In the genomic region with DNA sequence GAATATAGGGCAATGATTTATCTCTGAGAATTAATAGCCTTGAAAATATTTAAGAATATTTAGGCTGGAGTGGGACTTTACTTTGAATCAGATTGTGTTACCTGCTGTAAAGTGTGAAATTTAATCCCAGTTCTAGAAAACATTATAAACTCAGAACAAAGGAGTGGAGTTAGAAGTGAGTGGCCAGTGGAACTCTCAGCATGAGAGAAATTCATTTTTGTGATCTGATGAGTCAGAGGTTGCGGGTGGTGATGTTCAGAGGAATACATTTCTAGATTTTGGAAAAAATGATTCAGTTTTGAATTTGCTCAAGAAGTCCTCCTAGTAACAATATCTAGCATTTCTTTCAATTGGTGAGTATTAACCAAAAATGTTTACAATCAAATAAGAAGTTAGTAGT, we compare ENCODE assay signal across 13 cellular contexts.
DNase-seq lines count a peak whose midpoint lies in the region; ATAC-seq and TF ChIP-seq lines count a peak whose summit lies in the region.
"Had no signal": no experiment of that assay in that cellular context is flagged by ENCODE, and none has a peak within 500 bp of the region (broad histone marks: within the 10 kb centered on the region; RNA-seq: fewer than 3 reads in every experiment).

No MANE protein-coding gene starts in this region.

- no peaks in the 10 kb centered on the region for H3K27me3 ChIP-seq in heart left ventricle
- H3K27me3 ChIP-seq: BLaER1 treated with 17β-estradiol and CSF1 and Interleukin-3, amounts not matched to agents 10 nM and 100 nM; heart right ventricle had no signal

- H3K27ac ChIP-seq in heart left ventricle, result no peak overlapping the region
- H3K27ac ChIP-seq: BLaER1 treated with 17β-estradiol and CSF1 and Interleukin-3, amounts not matched to agents 10 nM and 100 nM; heart right ventricle had no signal

- 85 to 94% (median 90%) methylated on average over 1 of the region's 1 CpG for WGBS in heart left ventricle, 4 donors

- no peak for TF ChIP-seq POLR2A in heart left ventricle (IDR thresholded peaks at IDR 0.05)

- H3K36me3 ChIP-seq in heart left ventricle, result no peaks in the 10 kb centered on the region
- H3K36me3 ChIP-seq: BLaER1 treated with 17β-estradiol and CSF1 and Interleukin-3, amounts not matched to agents 10 nM and 100 nM; heart right ventricle had no signal

- ATAC-seq in esophagus mucosa (no peak), heart left ventricle (no peak)

- no peaks in the 10 kb centered on the region for H3K9me3 ChIP-seq in heart left ventricle
- H3K9me3 ChIP-seq: BLaER1 treated with 17β-estradiol and CSF1 and Interleukin-3, amounts not matched to agents 10 nM and 100 nM; heart right ventricle had no signal

- peaks cover 0 to 70% (median 54%) of the 10 kb centered on the region in 12 donors for H3K4me1 ChIP-seq in heart left ventricle

- H3K4me3 ChIP-seq in foreskin fibroblast (ENCODE audit: low read depth in 1 of 2, low read length in 2 of 2) (no peak overlapping the region), heart left ventricle (no peak overlapping the region)
- H3K4me3 ChIP-seq: BLaER1 treated with 17β-estradiol and CSF1 and Interleukin-3, amounts not matched to agents 10 nM and 100 nM; heart right ventricle; lung had no signal

- intact Hi-C loops in heart left ventricle (cut with DNase I), result loop anchor here in 2 of 10 donors (5.0 kb wide), 2 partner anchors 45 to 50 kb away; no protein-coding TSS in a partner anchor

- peak; percentile 19 for DNase-seq in activated naive CD4-positive, alpha-beta T cell treated with Interleukin-2 at 50 U/mL for 16 hours
- DNase-seq in activated naive CD4-positive, alpha-beta T cell (lab: John Stamatoyannopoulos, UW), result no peak
- DNase-seq in activated T-cell treated with anti-CD3 and anti-CD28 coated beads, Interleukin-2, amount 50 U/mL, for 48 hours, result peak; percentile 34 to 37
- DNase-seq in foreskin fibroblast (peak; percentile 21 to 55), stromal cell of bone marrow (ENCODE audit: low read depth) (peak; percentile 80), GOT3 (lab: John Stamatoyannopoulos, UW) (no peak), heart left ventricle (no peak)
- DNase-seq: heart right ventricle, NCI-H524, SIG-M5 had no signal

- TF ChIP-seq CTCF in foreskin fibroblast (IDR thresholded peaks at IDR 0.05; ENCODE audit: low read depth, low read length), result no peak
- TF ChIP-seq CTCF in heart left ventricle (IDR thresholded peaks at IDR 0.05), result no peak

Comparison
In these comparisons a context has a peak if more than half of its experiments do, and no peak if none do; other contexts are left out.
1. DNase-seq: peak in activated naive CD4-positive, alpha-beta T cell treated with Interleukin-2 at 50 U/mL for 16 hours (single experiment), activated T-cell treated with anti-CD3 and anti-CD28 coated beads, Interleukin-2, amount 50 U/mL, for 48 hours (2 of 2), foreskin fibroblast (2 of 2) and stromal cell of bone marrow (single experiment); none in activated naive CD4-positive, alpha-beta T cell (0 of 4), GOT3 (single experiment) and heart left ventricle (0 of 5).